11 cellular contexts compared by ENCODE assay signal in the genomic region with DNA sequence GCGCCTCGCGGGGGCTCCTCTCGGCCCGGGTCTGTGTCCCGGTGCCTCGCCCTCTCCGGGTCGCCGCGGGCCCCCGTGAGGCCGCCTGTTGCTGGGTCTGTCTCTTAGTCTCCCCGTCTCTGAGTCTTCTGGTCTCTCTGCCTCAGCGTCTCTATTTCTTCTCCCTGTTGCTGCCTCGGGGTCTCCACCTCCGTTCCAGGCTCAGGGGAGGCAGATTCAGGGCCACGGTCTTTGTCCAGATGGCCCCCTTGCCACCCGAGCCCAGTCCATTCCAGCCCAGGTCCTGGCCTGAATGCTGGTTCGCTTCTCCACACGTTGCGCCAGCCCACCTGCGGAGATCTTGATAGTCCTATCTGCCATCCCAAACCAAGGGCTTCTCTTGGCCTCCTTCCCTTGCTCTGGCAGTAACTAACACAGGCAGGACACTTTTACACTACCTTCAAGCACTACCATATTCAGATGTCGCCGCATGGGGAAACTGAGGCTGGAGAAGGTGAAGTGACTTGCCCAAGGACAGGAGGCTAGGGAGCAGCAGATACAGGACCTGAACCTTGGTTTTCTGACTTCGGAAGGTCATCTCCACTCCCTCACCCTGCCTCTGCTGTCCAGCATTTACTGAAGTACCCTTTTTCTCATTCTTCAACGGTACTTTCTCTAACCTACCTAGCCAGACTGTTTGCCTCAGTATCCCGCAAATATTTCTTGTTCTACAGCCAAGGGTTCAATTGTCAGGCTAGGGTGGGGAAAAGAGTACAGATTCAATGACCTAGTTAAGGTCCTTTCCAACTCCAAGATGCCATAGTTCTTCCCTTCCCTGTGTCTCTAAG. TPM values are rescaled to one million over a fixed set of nuclear protein-coding genes. Genes with fewer than 3 reads are reported as not detected.
A peak's percentile ranks its signal among the peaks of the same experiment; 100 is the strongest.
DNase-seq lines count a peak whose midpoint lies in the region; ATAC-seq and TF ChIP-seq lines count a peak whose summit lies in the region.
"Had no signal": no experiment of that assay in that cellular context is flagged by ENCODE, and none has a peak within 500 bp of the region (broad histone marks: within the 10 kb centered on the region; RNA-seq: fewer than 3 reads in every experiment).

No MANE protein-coding gene starts in this region.

- CTCF ChIA-PET in CD8-positive, alpha-beta memory T cell (lab: Charles Lee) = no interaction called here
- CTCF ChIA-PET in Panc1 (lab: Charles Lee) = no interaction called here

- H3K9me3 ChIP-seq in CD8-positive, alpha-beta memory T cell (ENCODE audit: low read length) = no peaks in the 10 kb centered on the region
- H3K9me3 ChIP-seq in Panc1 (ENCODE audit: control insufficient read depth, insufficient read depth, low read depth, low read length) = no peaks in the 10 kb centered on the region
- no peaks in the 10 kb centered on the region for H3K9me3 ChIP-seq in endodermal cell (ENCODE audit: control insufficient read depth, low read length)
- H3K9me3 ChIP-seq in parathyroid adenoma (ENCODE audit: control insufficient read depth, low read length) = no peaks in the 10 kb centered on the region

- in situ Hi-C loops in Panc1 (cut with HindIII; ENCODE audit: low pct_unique_long_range_greater_than_20kb, low sequenced_read_pairs) = no loop called here

- H3K4me3 Mint-ChIP-seq in CD8-positive, alpha-beta memory T cell = peak overlapping the region; percentile 49 to 86 (median 80)
- H3K4me3 Mint-ChIP-seq in endodermal cell = peak overlapping the region; percentile 86

- no peaks in the 10 kb centered on the region for H3K36me3 ChIP-seq in CD8-positive, alpha-beta memory T cell (ENCODE audit: insufficient read depth, low read length)
- H3K36me3 ChIP-seq in Panc1 (ENCODE audit: control insufficient read depth, insufficient read depth, low read length) (no peaks in the 10 kb centered on the region), endodermal cell (ENCODE audit: control insufficient read depth, insufficient read depth, low read length) (peaks cover 9% of the 10 kb centered on the region), parathyroid adenoma (ENCODE audit: control insufficient read depth, insufficient read depth, low read length) (no peaks in the 10 kb centered on the region)

- H3K27ac ChIP-seq in CD8-positive, alpha-beta memory T cell (ENCODE audit: low read depth, low read length) = no peak overlapping the region
- H3K27ac ChIP-seq in Panc1 (ENCODE audit: low read length) (no peak overlapping the region), endodermal cell (ENCODE audit: low read depth, low read length) (peak overlapping the region; percentile 10), parathyroid adenoma (no peak overlapping the region)

- POLR2A ChIA-PET in CD8-positive, alpha-beta memory T cell (lab: Charles Lee) = no interaction called here
- POLR2A ChIA-PET in Panc1 (lab: Charles Lee) = no interaction called here

- H3K27me3 ChIP-seq in CD8-positive, alpha-beta memory T cell (ENCODE audit: insufficient read depth, low read length, poor library complexity, severe bottlenecking) = peaks cover 28% of the 10 kb centered on the region
- no peaks in the 10 kb centered on the region; the same call in 1 of the 2 replicates for H3K27me3 ChIP-seq in Panc1 (ENCODE audit: control insufficient read depth, insufficient read depth, low read length)
- H3K27me3 ChIP-seq in endodermal cell (ENCODE audit: control insufficient read depth, insufficient read depth, low read length, poor library complexity, severe bottlenecking) = no peaks in the 10 kb centered on the region
- no peaks in the 10 kb centered on the region for H3K27me3 ChIP-seq in parathyroid adenoma (ENCODE audit: control insufficient read depth, insufficient read depth, low read length)

- peaks cover 0 to 5% (median 0%) of the 10 kb centered on the region in 3 donors for H3K36me3 Mint-ChIP-seq in CD8-positive, alpha-beta memory T cell
- H3K36me3 Mint-ChIP-seq in endodermal cell (ENCODE audit: low read depth) = no peaks in the 10 kb centered on the region

- peaks cover 56 to 67% of the 10 kb centered on the region in 2 donors for H3K27me3 Mint-ChIP-seq in CD8-positive, alpha-beta memory T cell
- H3K27me3 Mint-ChIP-seq in endodermal cell (ENCODE audit: insufficient read depth) = peaks cover 8% of the 10 kb centered on the region

- H3K4me1 ChIP-seq in CD8-positive, alpha-beta memory T cell (ENCODE audit: insufficient read depth, low read length) = peaks cover 9% of the 10 kb centered on the region
- H3K4me1 ChIP-seq in Panc1 (ENCODE audit: control insufficient read depth, insufficient read depth, low read length) (peaks cover 9% of the 10 kb centered on the region), endodermal cell (ENCODE audit: control insufficient read depth, insufficient read depth, low read length) (peaks cover 25% of the 10 kb centered on the region), parathyroid adenoma (no peaks in the 10 kb centered on the region)

- H2AFZ ChIP-seq in parathyroid adenoma = peak overlapping the region; percentile 82

- peak overlapping the region in 1 of 8 donors; percentile 55 for H3K27ac Mint-ChIP-seq in CD8-positive, alpha-beta memory T cell
- peak overlapping the region; percentile 89 for H3K27ac Mint-ChIP-seq in endodermal cell

- BruUV-seq in Panc1 (replicated peaks; lab: Mats Ljungman, UMichigan) = no TSS peak

- H3K4me3 ChIP-seq in CD8-positive, alpha-beta memory T cell (ENCODE audit: low read length) = no peak overlapping the region
- peak overlapping the region; percentile 39 to 40 for H3K4me3 ChIP-seq in Panc1 (ENCODE audit: low read depth in 2 of 2, low read length in 2 of 2)
- H3K4me3 ChIP-seq in endodermal cell (ENCODE audit: low read length) = peak overlapping the region; percentile 89
- H3K4me3 ChIP-seq in parathyroid adenoma (ENCODE audit: low read depth, low read length) = peak overlapping the region; percentile 33

- intact Hi-C loops in Panc1 (cut with micrococcal nuclease; ENCODE audit: unreplicated experiment) = no loop called here

- TF ChIP-seq CTCF in Panc1 (IDR thresholded peaks at IDR 0.05) (no peak), endodermal cell (conservative IDR thresholded peaks at IDR 0.05) (peak; percentile 26), parathyroid adenoma (IDR thresholded peaks at IDR 0.05) (no peak)

- 14 to 16% methylated on average over 26 to 28 of the region's 28 CpGs for WGBS in endodermal cell (ENCODE audit: insufficient coverage in 1 of 2, insufficient read length in 1 of 2), 2 experiments

- H3K9me3 Mint-ChIP-seq in CD8-positive, alpha-beta memory T cell = peaks cover 0 to 2% (median 0%) of the 10 kb centered on the region in 5 donors
- H3K9me3 Mint-ChIP-seq in endodermal cell = no peaks in the 10 kb centered on the region

- peak overlapping the region; percentile 44 for H3K4me2 ChIP-seq in parathyroid adenoma (ENCODE audit: low read length)

- peak overlapping the region; percentile 76 for H3K9ac ChIP-seq in endodermal cell (ENCODE audit: extremely low read depth, low read length, poor library complexity, severe bottlenecking)
- no peak overlapping the region for H3K9ac ChIP-seq in parathyroid adenoma

- peaks cover 16 to 22% (median 21%) of the 10 kb centered on the region in 3 donors for H3K4me1 Mint-ChIP-seq in CD8-positive, alpha-beta memory T cell
- H3K4me1 Mint-ChIP-seq in endodermal cell = peaks cover 44% of the 10 kb centered on the region

- no peaks in the 10 kb centered on the region for H3K79me2 ChIP-seq in parathyroid adenoma

- ATAC-seq in Panc1 (peak; percentile 29; the same call in 1 of the 2 replicates), HG03135 (IDR thresholded peaks at IDR 0.05; ENCODE audit: unreplicated experiment) (no peak)

- no peak for DNase-seq in CD8-positive, alpha-beta memory T cell
- DNase-seq in Panc1 (ENCODE audit: low read depth, low spot score) (no peak), endodermal cell (peak; percentile 83), NOMO-1 treated with dmso at 0.1 percent for 144 hours (lab: John Stamatoyannopoulos, UW; ENCODE audit: unreplicated experiment) (no peak), SW 1271 (lab: John Stamatoyannopoulos, UW) (no peak), COLO829 (ENCODE audit: low spot score) (no peak)

RNA-seq across cellular contexts. Expression of a gene that starts 0.6 kb away (rescaled TPM):
- total RNA-seq in CD8-positive, alpha-beta memory T cell = under 1 TPM; 0.35 to 0.51 TPM
- not detected for polyA plus RNA-seq in CD8-positive, alpha-beta memory T cell
- total RNA-seq in Panc1 (2021; ENCODE audit: unreplicated experiment) (5.1 TPM), endodermal cell (10 to 100 TPM; 23.0 to 23.5 TPM)
- polyA plus RNA-seq in Panc1 (2012; ENCODE audit: insufficient read length) = 4.3 TPM
- polyA plus RNA-seq in endodermal cell (2013, experiment 1 of 2) = 27.9 TPM
- polyA plus RNA-seq in endodermal cell (2013, experiment 2 of 2) = 27.0 TPM

RNA-seq across cellular contexts. Expression of a gene that starts 45.6 kb away (rescaled TPM):
- not detected for total RNA-seq in CD8-positive, alpha-beta memory T cell
- polyA plus RNA-seq in CD8-positive, alpha-beta memory T cell = not detected
- total RNA-seq in Panc1 (2021; ENCODE audit: unreplicated experiment) (0.18 TPM), endodermal cell (10 to 100 TPM in 1 of 2 donors, 1 to 10 TPM in 1; 7.9 to 13.5 TPM)
- not detected for polyA plus RNA-seq in Panc1 (2012; ENCODE audit: insufficient read length)
- polyA plus RNA-seq in endodermal cell (2013, experiment 1 of 2) = 160 TPM
- polyA plus RNA-seq in endodermal cell (2013, experiment 2 of 2) = 139 TPM
- total RNA-seq: bronchial epithelial cell, LHCN-M2 had no signal
- polyA plus RNA-seq: lung had no signal
